In genomic region chr14:24296341-24297157, GRCh38 we compare ENCODE assay signal across 8 cellular contexts. TPM values are rescaled to one million over a fixed set of nuclear protein-coding genes. Genes with fewer than 3 reads are reported as not detected.
DNase-seq lines count a peak whose midpoint lies in the region; ATAC-seq and TF ChIP-seq lines count a peak whose summit lies in the region.

No MANE protein-coding gene starts in this region.

- peaks cover 40% of the 10 kb centered on the region for H3K4me1 Mint-ChIP-seq in activated CD8-positive, alpha-beta T cell treated with anti-CD3 and anti-CD28 coated beads for 36 hours (ENCODE audit: low read depth)

- H3K27ac Mint-ChIP-seq in activated CD8-positive, alpha-beta T cell treated with anti-CD3 and anti-CD28 coated beads for 36 hours, result peak overlapping the region; percentile 82

- ATAC-seq in GM18861 (IDR thresholded peaks at IDR 0.05; ENCODE audit: unreplicated experiment), result peak; percentile 60
- ATAC-seq in HG03354 (IDR thresholded peaks at IDR 0.05; ENCODE audit: poor library complexity, severe bottlenecking, unreplicated experiment), result peak; percentile 59
- ATAC-seq in activated CD8-positive, alpha-beta T cell treated with anti-CD3 and anti-CD28 coated beads for 36 hours, result peak; percentile 78

- H3K4me3 Mint-ChIP-seq in activated CD8-positive, alpha-beta T cell treated with anti-CD3 and anti-CD28 coated beads for 36 hours, result no peak overlapping the region

- H3K9me3 ChIP-seq in effector memory CD4-positive, alpha-beta T cell (ENCODE audit: control insufficient read depth, low read length), result no peaks in the 10 kb centered on the region

- intact Hi-C loops in activated CD8-positive, alpha-beta T cell treated with anti-CD3 and anti-CD28 coated beads for 36 hours (cut with micrococcal nuclease), result loop anchor here (1.0 kb wide), 1 partner anchor 53 kb away; no protein-coding TSS in a partner anchor

- TF ChIP-seq CTCF in AG09319 (IDR thresholded peaks at IDR 0.05; ENCODE audit: low read depth, low read length), result peak; percentile 79
- peak; percentile 77 for TF ChIP-seq CTCF in activated CD8-positive, alpha-beta T cell treated with anti-CD3 and anti-CD28 coated beads for 36 hours (IDR thresholded peaks at IDR 0.05)

- no peaks in the 10 kb centered on the region for H3K9me3 Mint-ChIP-seq in activated CD8-positive, alpha-beta T cell treated with anti-CD3 and anti-CD28 coated beads for 36 hours

- no peaks in the 10 kb centered on the region for H3K27me3 ChIP-seq in effector memory CD4-positive, alpha-beta T cell (replicated peaks; ENCODE audit: control insufficient read depth, insufficient read depth, low read length, poor library complexity, severe bottlenecking)

- peak overlapping the region; percentile 45 for H3K27ac ChIP-seq in effector memory CD4-positive, alpha-beta T cell (ENCODE audit: insufficient read depth, low read length, poor library complexity, severe bottlenecking)

- DNase-seq in AG09319 (ENCODE audit: extremely low read depth, low read depth) (peak; percentile 68), NCI-H526 treated with DMSO at 0.1 percent for 48 hours (lab: John Stamatoyannopoulos, UW) (peak; percentile 11), middle frontal gyrus (ENCODE audit: extremely low spot score, low spot score) (peak; percentile 43)
- peak; percentile 90 for DNase-seq in activated CD8-positive, alpha-beta T cell treated with anti-CD3 and anti-CD28 coated beads for 36 hours
- peak; percentile 58 to 59 (median 58) for DNase-seq in effector memory CD4-positive, alpha-beta T cell
- peak; percentile 37 to 63 for DNase-seq in stimulated activated CD8-positive, alpha-beta memory T cell treated with anti-CD3 and anti-CD28 coated beads, Interleukin-7, amount 100 ng/mL, for 48 hours (ENCODE audit: extremely low read depth in 1 of 2, low read depth in 1 of 2)

- H3K36me3 ChIP-seq in effector memory CD4-positive, alpha-beta T cell (ENCODE audit: control insufficient read depth, insufficient read depth, low read length), result peaks cover 31% of the 10 kb centered on the region

- H3K27me3 Mint-ChIP-seq in activated CD8-positive, alpha-beta T cell treated with anti-CD3 and anti-CD28 coated beads for 36 hours, result no peaks in the 10 kb centered on the region

- H3K4me1 ChIP-seq in effector memory CD4-positive, alpha-beta T cell (ENCODE audit: control insufficient read depth, insufficient read depth, low read length, poor library complexity, severe bottlenecking), result peaks cover 24% of the 10 kb centered on the region

- no peak overlapping the region for H3K4me3 ChIP-seq in effector memory CD4-positive, alpha-beta T cell (ENCODE audit: insufficient read depth, low read depth, low read length, poor library complexity, severe bottlenecking)

- CTCF ChIA-PET in activated CD8-positive, alpha-beta T cell treated with anti-CD3 and anti-CD28 coated beads for 36 hours (lab: Charles Lee), result interaction anchor here (0.6 to 28.2 kb wide), 27 partner anchors 10 to 226 kb away, joined by 3 to 873 read pairs (median 9); partner anchors contain the start of genes ADCY4, CHMP4A, CIDEB and CPNE6

- POLR2A ChIA-PET in activated CD8-positive, alpha-beta T cell treated with anti-CD3 and anti-CD28 coated beads for 36 hours (lab: Charles Lee), result interaction anchor here (0.7 to 2.2 kb wide), 10 partner anchors 12 to 193 kb away, joined by 3 to 22 read pairs (median 4); partner anchors contain the start of genes IRF9, TINF2 and TM9SF1

- H3K36me3 Mint-ChIP-seq in activated CD8-positive, alpha-beta T cell treated with anti-CD3 and anti-CD28 coated beads for 36 hours (ENCODE audit: low read depth), result peaks cover 15% of the 10 kb centered on the region

RNA-seq across cellular contexts. Expression of gene DHRS1, which starts 3.0 kb away (rescaled TPM):
- total RNA-seq in activated CD8-positive, alpha-beta T cell treated with anti-CD3 and anti-CD28 coated beads for 36 hours, result 10 to 100 TPM; 11.9 to 13.6 TPM

RNA-seq across cellular contexts. Expression of gene NOP9, which starts 3.1 kb away (rescaled TPM):
- total RNA-seq in activated CD8-positive, alpha-beta T cell treated with anti-CD3 and anti-CD28 coated beads for 36 hours, result 10 to 100 TPM; 33.5 to 33.6 TPM

RNA-seq across cellular contexts. Expression of gene CIDEB, which starts 11.2 kb away (rescaled TPM):
- total RNA-seq in activated CD8-positive, alpha-beta T cell treated with anti-CD3 and anti-CD28 coated beads for 36 hours, result 10 to 100 TPM; 12.1 to 13.6 TPM

RNA-seq across cellular contexts. Expression of gene LTB4R2, which starts 13.4 kb away (rescaled TPM):
- total RNA-seq in activated CD8-positive, alpha-beta T cell treated with anti-CD3 and anti-CD28 coated beads for 36 hours, result 10 to 100 TPM in 1 of 2 experiments, 1 to 10 TPM in 1; 9.6 to 12.0 TPM

RNA-seq across cellular contexts. Expression of gene LTB4R, which starts 14.8 kb away (rescaled TPM):
- 10 to 100 TPM; 11.6 to 11.7 TPM for total RNA-seq in activated CD8-positive, alpha-beta T cell treated with anti-CD3 and anti-CD28 coated beads for 36 hours

Comparison
In these comparisons a context has a peak if more than half of its experiments do, and no peak if none do; other contexts are left out.
1. DNase-seq: peak in every context shown above with its lines; median percentile 90 in activated CD8-positive, alpha-beta T cell treated with anti-CD3 and anti-CD28 coated beads for 36 hours; 68 in AG09319; 58 in effector memory CD4-positive, alpha-beta T cell; 50 in stimulated activated CD8-positive, alpha-beta memory T cell treated with anti-CD3 and anti-CD28 coated beads, Interleukin-7, amount 100 ng/mL, for 48 hours; 43 in middle frontal gyrus; 11 in NCI-H526 treated with DMSO at 0.1 percent for 48 hours.